Comparison of ENCODE assay signal across 23 cellular contexts in genomic region chr2:171678619-171679018, GRCh38. TPM values are rescaled to one million over a fixed set of nuclear protein-coding genes. Genes with fewer than 3 reads are reported as not detected.
DNase-seq lines count a peak whose midpoint lies in the region; ATAC-seq, FAIRE-seq and TF ChIP-seq lines count a peak whose summit lies in the region.
"Had no signal": no experiment of that assay in that cellular context is flagged by ENCODE, and none has a peak within 500 bp of the region (broad histone marks: within the 10 kb centered on the region; RNA-seq: fewer than 3 reads in every experiment).

No MANE protein-coding gene starts in this region.

- H3K9me3 ChIP-seq in K562 (replicated peaks; ENCODE audit: control insufficient read depth, insufficient read depth, low read depth, low read length), result no peaks in the 10 kb centered on the region
- H3K9me3 ChIP-seq: BE2C, BLaER1 had no signal

- POLR2A ChIA-PET in K562 (lab: Yijun Ruan, JAX), result no interaction called here

- FAIRE-seq in K562 (lab: Jason Lieb, UNC), result no peak
- FAIRE-seq: A204.1, GM12892, GM18507 had no signal

- no peak overlapping the region for H2AFZ ChIP-seq in K562 (ENCODE audit: low read depth, low read length)

- H3K79me2 ChIP-seq in K562 (ENCODE audit: control insufficient read depth, insufficient read depth, low read length), result no peaks in the 10 kb centered on the region

- no peaks in the 10 kb centered on the region for H3K36me3 ChIP-seq in K562 (ENCODE audit: control insufficient read depth, insufficient read depth, low read length)
- H3K36me3 ChIP-seq: BE2C, BLaER1 had no signal

- DNase-seq in OCI-M1 (lab: John Stamatoyannopoulos, UW), result peak; percentile 31
- DNase-seq in K562 (ENCODE audit: extremely low read depth in 1 of 4, low spot score in 3 of 4), result no peak
- no peak for DNase-seq in foreskin fibroblast
- no peak for DNase-seq in putamen (ENCODE audit: low spot score)
- DNase-seq: 8988T; ACHN; BE2C; C1 segment of cervical spinal cord; CD4-positive, alpha-beta memory T cell; CD4-positive, CD25-positive, alpha-beta regulatory T cell; CD8-positive, alpha-beta memory T cell; COR-L47; DMS 273 treated with DMSO at 0.1 percent for 48 hours; DMS153; DMS79; DND-41; EL; GDM1 had no signal

- H3K4me1 ChIP-seq in K562 (replicated peaks in 1 of 2; ENCODE audit: control insufficient read depth in 2 of 2, insufficient read depth in 2 of 2, low read length in 2 of 2), result peaks cover 0 to 5% of the 10 kb centered on the region in 2 experiments; a peak in 2 of 5 replicates
- H3K4me1 ChIP-seq: BE2C, BLaER1 had no signal

- no peak for TF ChIP-seq EP300 in K562 (IDR thresholded peaks at IDR 0.05; ENCODE audit: low read length)

- H3K9me1 ChIP-seq in K562 (ENCODE audit: control insufficient read depth, insufficient read depth, low read length), result no peaks in the 10 kb centered on the region

- H3K4me2 ChIP-seq in K562 (ENCODE audit: insufficient read depth, low read length), result no peak overlapping the region
- H3K4me2 ChIP-seq: BLaER1 had no signal

- no peak overlapping the region for H3K27ac ChIP-seq in K562 (ENCODE audit: extremely low read depth, low read depth, low read length)
- H3K27ac ChIP-seq: BLaER1 had no signal

- H3K9ac ChIP-seq in K562 (ENCODE audit: insufficient read depth in 1 of 2, low read depth in 2 of 2, low read length in 2 of 2), result no peak overlapping the region
- H3K9ac ChIP-seq: BLaER1 had no signal

- no TSS peak for BruUV-seq in K562 (replicated peaks; lab: Mats Ljungman, UMichigan)

- TF ChIP-seq POLR2A in K562 (conservative IDR thresholded peaks at IDR 0.05), result no peak

- no peaks in the 10 kb centered on the region for H4K20me1 ChIP-seq in K562 (replicated peaks; ENCODE audit: control insufficient read depth, insufficient read depth, low read length)
- H4K20me1 ChIP-seq: BLaER1 had no signal

- no peaks in the 10 kb centered on the region; a peak in 2 of 5 replicates for H3K27me3 ChIP-seq in K562 (ENCODE audit: control insufficient read depth in 2 of 2, insufficient read depth in 2 of 2, low read length in 2 of 2)
- H3K27me3 ChIP-seq: BE2C, BLaER1 had no signal

- in situ Hi-C loops in K562 (cut with MboI), result no loop called here

- intact Hi-C loops in K562 (cut with micrococcal nuclease), result no loop called here

- no peak for TF ChIP-seq CTCF in K562 (IDR thresholded peaks at IDR 0.05 in 2 of 3, conservative IDR thresholded peaks at IDR 0.05 in 1 of 3; ENCODE audit: insufficient read depth in 2 of 3, low read depth in 1 of 3, low read length in 3 of 3)
- TF ChIP-seq CTCF in foreskin fibroblast (IDR thresholded peaks at IDR 0.05; ENCODE audit: low read depth, low read length), result no peak

- no peak for ATAC-seq in K562
- no peak for ATAC-seq in GM19397 (IDR thresholded peaks at IDR 0.05; ENCODE audit: unreplicated experiment)

- 45% methylated on average over 1 of the region's 1 CpG for WGBS in K562 (ENCODE audit: insufficient coverage, low coverage, missing lambda C conversion rate)

- CTCF ChIA-PET in K562 (lab: Yijun Ruan, JAX; ENCODE audit: low intra/inter-chr PET ratio), result no interaction called here

- H3K4me3 ChIP-seq in K562, result no peak overlapping the region
- no peak overlapping the region for H3K4me3 ChIP-seq in foreskin fibroblast (ENCODE audit: low read depth in 1 of 2, low read length in 2 of 2)
- H3K4me3 ChIP-seq: BLaER1 had no signal

- no peak for TF ChIP-seq RAD21 in K562 (CRISPR knock-in tag; conservative IDR thresholded peaks at IDR 0.05 in 1 of 2, IDR thresholded peaks at IDR 0.05 in 1 of 2)

TF ChIP-seq in K562, 482 proteins besides CTCF, POLR2A, EP300 and RAD21 (continues in another document):
- TF ChIP-seq RBM34 (IDR thresholded peaks at IDR 0.05; ENCODE audit: borderline replicate concordance, insufficient read depth, low read length), result no peak
- TF ChIP-seq ZNF436 (CRISPR knock-in tag; IDR thresholded peaks at IDR 0.05), result no peak
- no peak for TF ChIP-seq ZNF408 (CRISPR knock-in tag; IDR thresholded peaks at IDR 0.05; ENCODE audit: low read depth)
- TF ChIP-seq CCNT2 (IDR thresholded peaks at IDR 0.05; ENCODE audit: borderline replicate concordance, extremely low read depth, insufficient read length, low read depth, low read length), result no peak
- no peak for TF ChIP-seq TCF7L2 (IDR thresholded peaks at IDR 0.05; ENCODE audit: low read depth, low read length)
- TF ChIP-seq TCF7 (IDR thresholded peaks at IDR 0.05; ENCODE audit: borderline replicate concordance), result peak; percentile 74; the same call in 1 of the 2 replicates
- TF ChIP-seq FOS (IDR thresholded peaks at IDR 0.05; ENCODE audit: extremely low read depth, insufficient read length), result no peak
- no peak for TF ChIP-seq U2AF1 (optimal IDR thresholded peaks at IDR 0.05; ENCODE audit: low read depth, low read length)
- TF ChIP-seq CTCFL (IDR thresholded peaks at IDR 0.05; ENCODE audit: borderline replicate concordance, insufficient read depth, low read depth, low read length, poor library complexity, severe bottlenecking), result no peak
- no peak for TF ChIP-seq KLF10 (CRISPR knock-in tag; IDR thresholded peaks at IDR 0.05)
- TF ChIP-seq ZBTB1 (CRISPR knock-in tag; IDR thresholded peaks at IDR 0.05; ENCODE audit: borderline replicate concordance, low read depth), result no peak
- TF ChIP-seq ZNF316 (IDR thresholded peaks at IDR 0.05), result no peak
- no peak for TF ChIP-seq TFE3 (CRISPR knock-in tag; IDR thresholded peaks at IDR 0.05)
- no peak for TF ChIP-seq ZSCAN32 (CRISPR knock-in tag; IDR thresholded peaks at IDR 0.05)
- no peak for TF ChIP-seq HOMEZ (CRISPR knock-in tag; IDR thresholded peaks at IDR 0.05)

RNA-seq across cellular contexts. Expression of gene DYNC1I2, which starts 8.7 kb away (rescaled TPM):
- total RNA-seq in K562 (2011; cell fraction: chromatin; rRNA removed; ENCODE audit: low replicate concordance), result 58.6 and 179 TPM in 2 replicates
- total RNA-seq in K562 (2011; cell fraction: nucleolus; rRNA removed), result 21.5 and 32.2 TPM in 2 replicates
- total RNA-seq in K562 (2011; cell fraction: nucleoplasm; rRNA removed), result 77.0 and 104 TPM in 2 replicates
- 62.8 and 66.3 TPM in 2 replicates for total RNA-seq in K562 (2014; rRNA removed)
- 100 and 115 TPM in 2 replicates for total RNA-seq in K562 (2014; rRNA removed; fragmentation: Illumina TruSeq; extraction: Trizol)
- 94.8 and 114 TPM in 2 replicates for total RNA-seq in K562 (2015; rRNA removed; fragmentation: Illumina TruSeq; extraction: Trizol)
- 72.3 and 75.6 TPM in 2 replicates for total RNA-seq in K562 (2021)
- polyA plus RNA-seq in K562 (2011; rRNA removed), result 148 and 204 TPM in 2 replicates
- polyA plus RNA-seq in K562 (2011; cell fraction: cytosol; rRNA removed), result 55.3 and 108 TPM in 2 replicates
- 34.0 and 59.2 TPM in 2 replicates for polyA plus RNA-seq in K562 (2011; cell fraction: nucleus; rRNA removed)
- 72.1 and 73.6 TPM in 2 replicates for polyA plus RNA-seq in K562 (2012)
- polyA plus RNA-seq in K562 (2014; fragmentation: Illumina TruSeq; extraction: Trizol), result 110 and 132 TPM in 2 replicates
- polyA plus RNA-seq in K562 (2014; fragmentation: Nextera tagmentation; extraction: Ambion mirVana), result 100 to 1,000 TPM in 1 of 2 experiments, 10 to 100 TPM in 1; 59.1 to 119 TPM
- polyA plus RNA-seq in K562 (2014; rRNA removed), result 83.2 and 87.1 TPM in 2 replicates
- 200 and 209 TPM in 2 replicates for polyA minus RNA-seq in K562 (2011; rRNA and poly(A)+ RNA removed)
- 38.0 and 49.1 TPM in 2 replicates for polyA minus RNA-seq in K562 (2011; cell fraction: cytosol; rRNA and poly(A)+ RNA removed)
- 45.2 and 79.6 TPM in 2 replicates for polyA minus RNA-seq in K562 (2011; cell fraction: nucleus; rRNA and poly(A)+ RNA removed)
